ENCODE assay signal across 20 cellular contexts in genomic region chr7:154996756-154997155, GRCh38.
"Had no signal": no experiment of that assay in that cellular context is flagged by ENCODE, and none has a peak within 500 bp of the region (broad histone marks: within the 10 kb centered on the region; RNA-seq: fewer than 3 reads in every experiment).

No MANE protein-coding gene starts in this region.

- ATAC-seq: activated CD4-positive, alpha-beta T cell treated with anti-CD3 and anti-CD28 coated beads for 36 hours; activated T-cell treated with anti-CD3 and anti-CD28 coated beads, Interleukin-2, amount 50 U/mL, for 4 hours; effector memory CD8-positive, alpha-beta T cell; gastrocnemius medialis; left lung; naive thymus-derived CD4-positive, alpha-beta T cell; T-cell had no signal

- H3K27me3 Mint-ChIP-seq: activated CD4-positive, alpha-beta T cell treated with anti-CD3 and anti-CD28 coated beads for 36 hours; activated naive CD8-positive, alpha-beta T cell treated with anti-CD3 and anti-CD28 coated beads for 36 hours; central memory CD8-positive, alpha-beta T cell; effector memory CD8-positive, alpha-beta T cell; naive thymus-derived CD4-positive, alpha-beta T cell; T-cell had no signal

- H3K27me3 ChIP-seq: esophagus muscularis mucosa, gastrocnemius medialis, left lung had no signal

- H3K36me3 ChIP-seq: prostate gland had no signal

- DNase-seq: activated CD4-positive, alpha-beta T cell treated with anti-CD3 and anti-CD28 coated beads for 36 hours; activated CD4-positive, alpha-beta T cell treated with anti-CD3 and anti-CD28 coated beads, Interleukin-2, amount 50 U/mL, for 48 hours; activated CD8-positive, alpha-beta memory T cell treated with anti-CD3 and anti-CD28 coated beads, Interleukin-2, amount 50 U/mL, for 48 hours; activated naive CD4-positive, alpha-beta T cell treated with Interleukin-2 at 50 U/mL for 16 hours; activated naive CD8-positive, alpha-beta T cell treated with anti-CD3 and anti-CD28 coated beads for 36 hours; activated T-cell treated with anti-CD3 and anti-CD28 coated beads, Interleukin-2, amount 50 U/mL, for 4 hours; effector memory CD8-positive, alpha-beta T cell; gastrocnemius medialis; hippocampal formation; immature natural killer cell; left lung; naive thymus-derived CD4-positive, alpha-beta T cell; stimulated activated CD4-positive, alpha-beta T cell treated with anti-CD3 and anti-CD28 coated beads, Interleukin-4, amount 100 ng/mL, for 1 hour; stimulated activated naive CD4-positive, alpha-beta T cell treated with Interleukin-2 at 50 U/mL for 16 hours; T-cell had no signal

- H3K4me3 ChIP-seq: esophagus muscularis mucosa, gastrocnemius medialis, left lung, lung, prostate gland, thoracic aorta had no signal

- H3K9me3 ChIP-seq: esophagus muscularis mucosa, gastrocnemius medialis, left lung, prostate gland, thoracic aorta had no signal

- H3K4me3 Mint-ChIP-seq: activated CD4-positive, alpha-beta T cell treated with anti-CD3 and anti-CD28 coated beads for 36 hours; activated naive CD8-positive, alpha-beta T cell treated with anti-CD3 and anti-CD28 coated beads for 36 hours; activated T-cell treated with anti-CD3 and anti-CD28 coated beads, Interleukin-2, amount 50 U/mL, for 4 hours; central memory CD8-positive, alpha-beta T cell; effector memory CD8-positive, alpha-beta T cell; immature natural killer cell; naive thymus-derived CD4-positive, alpha-beta T cell; T-cell had no signal

- H3K27ac ChIP-seq: esophagus muscularis mucosa, gastrocnemius medialis, left lung, prostate gland, thoracic aorta had no signal

- H3K27ac Mint-ChIP-seq: activated CD4-positive, alpha-beta T cell treated with anti-CD3 and anti-CD28 coated beads for 36 hours; activated naive CD8-positive, alpha-beta T cell treated with anti-CD3 and anti-CD28 coated beads for 36 hours; effector memory CD8-positive, alpha-beta T cell; T-cell had no signal

- H3K4me1 ChIP-seq: prostate gland had no signal
